In genomic region chr5:119290161-119290569, GRCh38 we compare ENCODE assay signal across 8 cellular contexts.
DNase-seq lines count a peak whose midpoint lies in the region; ATAC-seq, FAIRE-seq and TF ChIP-seq lines count a peak whose summit lies in the region.

No MANE protein-coding gene starts in this region.

- no peak overlapping the region for H2AFZ ChIP-seq in IMR-90 (replicated peaks; ENCODE audit: low read length, poor library complexity)

- H3K27me3 ChIP-seq in IMR-90 (ENCODE audit: control insufficient read depth, insufficient read depth, low read length) (no peaks in the 10 kb centered on the region), upper lobe of left lung (no peaks in the 10 kb centered on the region), endodermal cell (ENCODE audit: control insufficient read depth, insufficient read depth, low read length, poor library complexity, severe bottlenecking) (no peaks in the 10 kb centered on the region)

- peaks cover 32% of the 10 kb centered on the region for H3K36me3 Mint-ChIP-seq in activated naive CD8-positive, alpha-beta T cell treated with anti-CD3 and anti-CD28 coated beads, Interleukin-2, amount 10 ng/mL, durations not matched to agents 7 days and 5 days
- H3K36me3 Mint-ChIP-seq in endodermal cell (ENCODE audit: low read depth), result peaks cover 16% of the 10 kb centered on the region

- H4K8ac ChIP-seq in IMR-90 (ENCODE audit: low read depth in 2 of 2, low read length in 2 of 2), result no peak overlapping the region

- H4K5ac ChIP-seq in IMR-90 (ENCODE audit: low read depth, low read length), result no peak overlapping the region

- H3K4me2 ChIP-seq in IMR-90 (ENCODE audit: low read depth, low read length), result no peak overlapping the region

- no peak for DNase-seq in GM12891 (ENCODE audit: insufficient read length, low spot score)
- DNase-seq in IMR-90, result peak; percentile 18
- DNase-seq in activated naive CD8-positive, alpha-beta T cell treated with anti-CD3 and anti-CD28 coated beads, Interleukin-2, amount 10 ng/mL, durations not matched to agents 7 days and 5 days, result no peak
- no peak for DNase-seq in upper lobe of left lung
- DNase-seq in COLO668 (lab: John Stamatoyannopoulos, UW; ENCODE audit: unreplicated experiment), result no peak
- no peak for DNase-seq in endodermal cell
- DNase-seq in NCI-H524 treated with DMSO at 0.1 percent for 48 hours (lab: John Stamatoyannopoulos, UW), result no peak

- TF ChIP-seq RAD21 in IMR-90 (IDR thresholded peaks at IDR 0.05; ENCODE audit: low read length), result no peak

- H2BK20ac ChIP-seq in IMR-90 (ENCODE audit: low read depth, low read length), result no peak overlapping the region; the same call in 1 of the 2 replicates

- TF ChIP-seq CTCF in IMR-90 (conservative IDR thresholded peaks at IDR 0.05; ENCODE audit: low read depth, low read length) (no peak), upper lobe of left lung (IDR thresholded peaks at IDR 0.05) (no peak), endodermal cell (conservative IDR thresholded peaks at IDR 0.05) (no peak)

- no peak overlapping the region for H2AK5ac ChIP-seq in IMR-90 (ENCODE audit: low read depth, low read length)

- no peaks in the 10 kb centered on the region for H3K9me3 ChIP-seq in IMR-90 (ENCODE audit: control insufficient read depth, insufficient read depth, low read length)
- H3K9me3 ChIP-seq in upper lobe of left lung, result no peaks in the 10 kb centered on the region
- H3K9me3 ChIP-seq in endodermal cell (ENCODE audit: control insufficient read depth, low read length), result peaks cover 9% of the 10 kb centered on the region

- H3K4ac ChIP-seq in IMR-90 (ENCODE audit: low read depth, low read length), result no peak overlapping the region

- H3K36me3 ChIP-seq in IMR-90 (ENCODE audit: control insufficient read depth, insufficient read depth, low read length) (no peaks in the 10 kb centered on the region), upper lobe of left lung (no peaks in the 10 kb centered on the region), endodermal cell (ENCODE audit: control insufficient read depth, insufficient read depth, low read length) (peaks cover 13% of the 10 kb centered on the region)

- no peak for TF ChIP-seq EP300 in upper lobe of left lung (IDR thresholded peaks at IDR 0.05)

- H3K27ac ChIP-seq in IMR-90 (ENCODE audit: insufficient read depth, low read length), result no peak overlapping the region
- H3K27ac ChIP-seq in upper lobe of left lung, result peak overlapping the region in 1 of 4 donors; percentile 23
- H3K27ac ChIP-seq in endodermal cell (ENCODE audit: low read depth, low read length), result no peak overlapping the region

- peaks cover 5% of the 10 kb centered on the region for H3K9me1 ChIP-seq in IMR-90 (ENCODE audit: insufficient read depth, low read length)

- no peaks in the 10 kb centered on the region for H3K27me3 Mint-ChIP-seq in activated naive CD8-positive, alpha-beta T cell treated with anti-CD3 and anti-CD28 coated beads, Interleukin-2, amount 10 ng/mL, durations not matched to agents 7 days and 5 days
- no peaks in the 10 kb centered on the region for H3K27me3 Mint-ChIP-seq in endodermal cell (ENCODE audit: insufficient read depth)

- H4K91ac ChIP-seq in IMR-90 (ENCODE audit: insufficient read depth, low read depth, low read length), result no peak overlapping the region

- CTCF ChIA-PET in IMR-90 (lab: Yijun Ruan, JAX), result no interaction called here

- H3K4me1 Mint-ChIP-seq in activated naive CD8-positive, alpha-beta T cell treated with anti-CD3 and anti-CD28 coated beads, Interleukin-2, amount 10 ng/mL, durations not matched to agents 7 days and 5 days, result peaks cover 74% of the 10 kb centered on the region
- H3K4me1 Mint-ChIP-seq in endodermal cell, result peaks cover 61% of the 10 kb centered on the region

- ATAC-seq in GM21515 (IDR thresholded peaks at IDR 0.05; ENCODE audit: unreplicated experiment) (peak; percentile 87), IMR-90 (ENCODE audit: low read depth) (peak; percentile 30), upper lobe of left lung (ENCODE audit: low FRiP score in 2 of 2) (peak; percentile 43 to 66)
- ATAC-seq in activated naive CD8-positive, alpha-beta T cell treated with anti-CD3 and anti-CD28 coated beads, Interleukin-2, amount 10 ng/mL, durations not matched to agents 7 days and 5 days (ENCODE audit: low read depth), result peak; percentile 51

- H3K9ac ChIP-seq in IMR-90 (ENCODE audit: low read depth, low read length) (no peak overlapping the region), endodermal cell (ENCODE audit: extremely low read depth, low read length, poor library complexity, severe bottlenecking) (no peak overlapping the region)

- TF ChIP-seq POLR2A in GM12891 (IDR thresholded peaks at IDR 0.05; ENCODE audit: low read depth, low read length), result no peak
- no peak for TF ChIP-seq POLR2A in IMR-90 (IDR thresholded peaks at IDR 0.05; ENCODE audit: low read depth, low read length)
- TF ChIP-seq POLR2A in upper lobe of left lung (IDR thresholded peaks at IDR 0.05), result no peak

- H3K56ac ChIP-seq in IMR-90 (ENCODE audit: extremely low read depth, insufficient read depth, low read length), result no peak overlapping the region

- peak overlapping the region; percentile 86 for H3K27ac Mint-ChIP-seq in activated naive CD8-positive, alpha-beta T cell treated with anti-CD3 and anti-CD28 coated beads, Interleukin-2, amount 10 ng/mL, durations not matched to agents 7 days and 5 days
- H3K27ac Mint-ChIP-seq in endodermal cell, result no peak overlapping the region

- dilution Hi-C loops in IMR-90 (cut with HindIII; ENCODE audit: low sequenced_read_pairs, unreplicated experiment), result no loop called here

- BruUV-seq in IMR-90 (replicated peaks; lab: Mats Ljungman, UMichigan), result no TSS peak

- no peaks in the 10 kb centered on the region for H4K20me1 ChIP-seq in IMR-90 (ENCODE audit: insufficient read depth, low read length)

- H3K4me1 ChIP-seq in IMR-90 (ENCODE audit: control insufficient read depth, insufficient read depth, low read length) (peaks cover 13% of the 10 kb centered on the region), upper lobe of left lung (peaks cover 17 to 47% (median 26%) of the 10 kb centered on the region in 4 donors), endodermal cell (ENCODE audit: control insufficient read depth, insufficient read depth, low read length) (peaks cover 31% of the 10 kb centered on the region)

- H3K9me3 Mint-ChIP-seq in activated naive CD8-positive, alpha-beta T cell treated with anti-CD3 and anti-CD28 coated beads, Interleukin-2, amount 10 ng/mL, durations not matched to agents 7 days and 5 days, result peaks cover 6% of the 10 kb centered on the region
- peaks cover 18% of the 10 kb centered on the region for H3K9me3 Mint-ChIP-seq in endodermal cell

- H2BK5ac ChIP-seq in IMR-90 (ENCODE audit: low read depth, low read length, poor library complexity, severe bottlenecking), result no peak overlapping the region

- H3K14ac ChIP-seq in IMR-90 (replicated peaks; ENCODE audit: low read depth, low read length), result no peak overlapping the region; the same call in 1 of the 2 replicates

- peaks cover 17 to 31% of the 10 kb centered on the region in 2 experiments; a peak in 3 of 4 replicates for H3K79me1 ChIP-seq in IMR-90 (ENCODE audit: low read depth in 1 of 2, low read length in 2 of 2)

- FAIRE-seq in GM12891 (lab: Jason Lieb, UNC), result no peak

- no peak overlapping the region for H3K18ac ChIP-seq in IMR-90 (ENCODE audit: low read depth, low read length)

- H2AK9ac ChIP-seq in IMR-90 (replicated peaks; ENCODE audit: low read depth, low read length, poor library complexity), result no peak overlapping the region

- POLR2A ChIA-PET in IMR-90 (lab: Charles Lee; ENCODE audit: unreplicated experiment), result no interaction called here
- POLR2A ChIA-PET in activated naive CD8-positive, alpha-beta T cell treated with anti-CD3 and anti-CD28 coated beads, Interleukin-2, amount 10 ng/mL, durations not matched to agents 7 days and 5 days (lab: Charles Lee), result interaction anchor here (0.9 to 2.1 kb wide), 12 partner anchors 10 to 79 kb away, joined by 3 to 13 read pairs (median 6); partner anchors contain the start of gene TNFAIP8

- H3K4me3 Mint-ChIP-seq in activated naive CD8-positive, alpha-beta T cell treated with anti-CD3 and anti-CD28 coated beads, Interleukin-2, amount 10 ng/mL, durations not matched to agents 7 days and 5 days, result peak overlapping the region; percentile 75
- H3K4me3 Mint-ChIP-seq in endodermal cell, result no peak overlapping the region

- no peak overlapping the region for H3K23ac ChIP-seq in IMR-90 (ENCODE audit: low read depth, low read length)

- no CpG with 5 or more reads among the region's 3 CpGs for WGBS in IMR-90 (ENCODE audit: extremely low coverage in 2 of 2, insufficient read length in 1 of 2), 2 experiments
- 10 to 42% methylated on average over 2 to 3 of the region's 3 CpGs for WGBS in upper lobe of left lung, 2 donors
- WGBS in endodermal cell (ENCODE audit: insufficient coverage in 1 of 2, insufficient read length in 1 of 2), 2 experiments, result 92 to 100% methylated on average over 2 to 3 of the region's 3 CpGs

- no peak overlapping the region for H2BK120ac ChIP-seq in IMR-90 (ENCODE audit: low read depth, low read length)

- in situ Hi-C loops in IMR-90 (cut with MboI; ENCODE audit: low sequenced_read_pairs), result no loop called here

- no peak overlapping the region for H2BK15ac ChIP-seq in IMR-90 (ENCODE audit: low read depth, low read length)

- H3K4me3 ChIP-seq in IMR-90 (ENCODE audit: insufficient read depth, low read depth, low read length), result no peak overlapping the region
- H3K4me3 ChIP-seq in upper lobe of left lung, result no peak overlapping the region
- no peak overlapping the region for H3K4me3 ChIP-seq in endodermal cell (ENCODE audit: low read length)

- intact Hi-C loops in IMR-90 (cut with micrococcal nuclease), result no loop called here

TF ChIP-seq in GM12891, 5 proteins besides CTCF, POLR2A, EP300 and RAD21:
- TF ChIP-seq POU2F2 (IDR thresholded peaks at IDR 0.05; ENCODE audit: low read depth, low read length) (peak; percentile 71; the same call in 1 of the 2 replicates), PAX5 (IDR thresholded peaks at IDR 0.05; ENCODE audit: insufficient read depth, low read length, severe bottlenecking) (no peak), SPI1 (IDR thresholded peaks at IDR 0.05; ENCODE audit: low read depth, low read length) (peak; percentile 99)

TF ChIP-seq in IMR-90, 13 proteins besides CTCF, POLR2A, EP300 and RAD21 (continues in another document):
- no peak for TF ChIP-seq CHD1 (IDR thresholded peaks at IDR 0.05; ENCODE audit: low read depth, low read length)
- TF ChIP-seq ELK1 (IDR thresholded peaks at IDR 0.05; ENCODE audit: borderline replicate concordance, low read depth, low read length), result no peak
- TF ChIP-seq MXI1 (IDR thresholded peaks at IDR 0.05; ENCODE audit: borderline replicate concordance, low read depth, low read length), result no peak
- TF ChIP-seq CEBPB (IDR thresholded peaks at IDR 0.05; ENCODE audit: low read depth, low read length), result no peak
- no peak for TF ChIP-seq SMC3 (IDR thresholded peaks at IDR 0.05; ENCODE audit: low read depth, low read length)

Comparison
In these comparisons a context has a peak if more than half of its experiments do, and no peak if none do; other contexts are left out.
1. ATAC-seq: peak in every context shown above with its lines; median percentile 87 in GM21515; 54 in upper lobe of left lung; 51 in activated naive CD8-positive, alpha-beta T cell treated with anti-CD3 and anti-CD28 coated beads, Interleukin-2, amount 10 ng/mL, durations not matched to agents 7 days and 5 days; 30 in IMR-90.